In the genomic region with DNA sequence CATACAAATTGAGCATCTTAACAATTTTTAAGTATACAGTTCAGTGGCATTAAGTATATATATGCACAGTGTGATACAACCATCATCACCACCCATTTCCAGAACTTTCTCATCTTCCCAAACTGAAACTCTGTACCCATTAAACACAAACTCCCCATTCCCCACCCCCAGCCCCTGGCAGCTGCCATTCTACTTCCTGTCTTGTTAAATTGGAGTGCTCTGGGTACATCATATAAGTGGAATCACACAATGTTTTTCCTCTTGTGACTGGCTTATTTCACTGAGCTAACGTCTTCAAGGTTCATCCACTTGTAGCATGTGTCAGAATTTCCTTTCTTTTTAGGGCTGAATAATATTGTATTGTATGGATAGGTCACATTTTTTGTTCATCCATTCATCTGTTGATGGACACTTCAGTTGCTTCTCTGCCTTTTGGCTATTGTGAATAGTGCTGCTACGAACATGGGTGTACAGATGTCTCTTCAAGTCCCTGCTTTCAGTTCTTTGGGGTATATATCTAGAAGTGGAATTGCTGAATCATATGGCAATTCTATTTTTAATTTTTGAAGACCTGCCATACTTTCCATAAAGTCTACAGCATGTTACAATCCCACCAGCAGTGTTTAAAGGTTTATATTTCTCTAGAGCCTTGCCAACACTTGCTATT, we compare ENCODE assay signal across 2 cellular contexts.
TF ChIP-seq lines count a peak whose summit lies in the region.

No MANE protein-coding gene starts in this region.

TF ChIP-seq in HEK293, 187 proteins besides CTCF, POLR2A, EP300 and RAD21 (continued from another document):
- TF ChIP-seq ZNF76 (tag by site-specific recombination; IDR thresholded peaks at IDR 0.05; ENCODE audit: borderline replicate concordance, low read depth): no peak

TF ChIP-seq in K562, 482 proteins besides CTCF, POLR2A, EP300 and RAD21 (continued from another document):
- TF ChIP-seq ZNF316 (IDR thresholded peaks at IDR 0.05): peak; percentile 35; the same call in 1 of the 2 replicates
- peak; percentile 26; the same call in 1 of the 2 replicates for TF ChIP-seq C11orf30 (IDR thresholded peaks at IDR 0.05; ENCODE audit: low read depth)
- TF ChIP-seq NR2F6 (CRISPR knock-in tag; IDR thresholded peaks at IDR 0.05): no peak
- no peak for TF ChIP-seq ZFP30 (CRISPR knock-in tag; IDR thresholded peaks at IDR 0.05; ENCODE audit: borderline replicate concordance)
- TF ChIP-seq ZNF507 (tag; conservative IDR thresholded peaks at IDR 0.05): no peak
- TF ChIP-seq, protein P1, sequence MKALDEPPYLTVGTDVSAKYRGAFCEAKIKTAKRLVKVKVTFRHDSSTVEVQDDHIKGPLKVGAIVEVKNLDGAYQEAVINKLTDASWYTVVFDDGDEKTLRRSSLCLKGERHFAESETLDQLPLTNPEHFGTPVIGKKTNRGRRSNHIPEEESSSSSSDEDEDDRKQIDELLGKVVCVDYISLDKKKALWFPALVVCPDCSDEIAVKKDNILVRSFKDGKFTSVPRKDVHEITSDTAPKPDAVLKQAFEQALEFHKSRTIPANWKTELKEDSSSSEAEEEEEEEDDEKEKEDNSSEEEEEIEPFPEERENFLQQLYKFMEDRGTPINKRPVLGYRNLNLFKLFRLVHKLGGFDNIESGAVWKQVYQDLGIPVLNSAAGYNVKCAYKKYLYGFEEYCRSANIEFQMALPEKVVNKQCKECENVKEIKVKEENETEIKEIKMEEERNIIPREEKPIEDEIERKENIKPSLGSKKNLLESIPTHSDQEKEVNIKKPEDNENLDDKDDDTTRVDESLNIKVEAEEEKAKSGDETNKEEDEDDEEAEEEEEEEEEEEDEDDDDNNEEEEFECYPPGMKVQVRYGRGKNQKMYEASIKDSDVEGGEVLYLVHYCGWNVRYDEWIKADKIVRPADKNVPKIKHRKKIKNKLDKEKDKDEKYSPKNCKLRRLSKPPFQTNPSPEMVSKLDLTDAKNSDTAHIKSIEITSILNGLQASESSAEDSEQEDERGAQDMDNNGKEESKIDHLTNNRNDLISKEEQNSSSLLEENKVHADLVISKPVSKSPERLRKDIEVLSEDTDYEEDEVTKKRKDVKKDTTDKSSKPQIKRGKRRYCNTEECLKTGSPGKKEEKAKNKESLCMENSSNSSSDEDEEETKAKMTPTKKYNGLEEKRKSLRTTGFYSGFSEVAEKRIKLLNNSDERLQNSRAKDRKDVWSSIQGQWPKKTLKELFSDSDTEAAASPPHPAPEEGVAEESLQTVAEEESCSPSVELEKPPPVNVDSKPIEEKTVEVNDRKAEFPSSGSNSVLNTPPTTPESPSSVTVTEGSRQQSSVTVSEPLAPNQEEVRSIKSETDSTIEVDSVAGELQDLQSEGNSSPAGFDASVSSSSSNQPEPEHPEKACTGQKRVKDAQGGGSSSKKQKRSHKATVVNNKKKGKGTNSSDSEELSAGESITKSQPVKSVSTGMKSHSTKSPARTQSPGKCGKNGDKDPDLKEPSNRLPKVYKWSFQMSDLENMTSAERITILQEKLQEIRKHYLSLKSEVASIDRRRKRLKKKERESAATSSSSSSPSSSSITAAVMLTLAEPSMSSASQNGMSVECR (CRISPR knock-in tag; IDR thresholded peaks at IDR 0.05): no peak
- peak; percentile 18; the same call in 1 of the 2 replicates for TF ChIP-seq NFE2 (IDR thresholded peaks at IDR 0.05; ENCODE audit: low read depth)
- no peak for TF ChIP-seq MCM2 (IDR thresholded peaks at IDR 0.05; ENCODE audit: low read depth)
- TF ChIP-seq ASH1L (IDR thresholded peaks at IDR 0.05; ENCODE audit: borderline replicate concordance, low read depth, partially characterized antibody): no peak
